ENCODE assay signal across 1 cellular context in genomic region chr9:36150529-36151305, GRCh38.
TF ChIP-seq lines count a peak whose summit lies in the region.

No MANE protein-coding gene starts in this region.

TF ChIP-seq in H1, 55 proteins besides CTCF, POLR2A, EP300 and RAD21:
- TF ChIP-seq USF2 (IDR thresholded peaks at IDR 0.05; ENCODE audit: low read length) (no peak), TBP (IDR thresholded peaks at IDR 0.05; ENCODE audit: low read depth, low read length) (no peak)
TF ChIP-seq in H1: peak in this region for 0.
